8 cellular contexts compared by ENCODE assay signal in genomic region chr15:100703032-100703578, GRCh38.
DNase-seq lines count a peak whose midpoint lies in the region; ATAC-seq and TF ChIP-seq lines count a peak whose summit lies in the region.

No MANE protein-coding gene starts in this region.

- no peak overlapping the region for H3K4me3 ChIP-seq in cardiac fibroblast (replicated peaks in 1 of 2; ENCODE audit: low read depth in 2 of 2, low read length in 2 of 2)

- ATAC-seq in GM19452 (IDR thresholded peaks at IDR 0.05; ENCODE audit: unreplicated experiment) (peak; percentile 100), HG03378 (IDR thresholded peaks at IDR 0.05; ENCODE audit: unreplicated experiment) (peak; percentile 100), left lobe of liver (no peak)

- peak; percentile 25 for TF ChIP-seq CTCF in cardiac fibroblast (IDR thresholded peaks at IDR 0.05; ENCODE audit: low read depth, low read length)

- DNase-seq in Daoy (ENCODE audit: low read depth) (peak; percentile 79), cardiac fibroblast (ENCODE audit: low read depth in 2 of 2) (peak; percentile 66 to 96), DMS 273 (lab: John Stamatoyannopoulos, UW; ENCODE audit: unreplicated experiment) (no peak), left lobe of liver (ENCODE audit: low spot score) (no peak), NCI-H774 (lab: John Stamatoyannopoulos, UW) (no peak)
- DNase-seq in stimulated activated naive CD4-positive, alpha-beta T cell treated with Interleukin-2 at 50 U/mL for 16 hours (lab: John Stamatoyannopoulos, UW): no peak

Comparison
In these comparisons a context has a peak if more than half of its experiments do, and no peak if none do; other contexts are left out.
1. DNase-seq: peak in Daoy (single experiment) and cardiac fibroblast (2 of 2); none in DMS 273 (single experiment), stimulated activated naive CD4-positive, alpha-beta T cell treated with Interleukin-2 at 50 U/mL for 16 hours (single experiment), left lobe of liver (single experiment) and NCI-H774 (single experiment).